ENCODE assay signal across 2 cellular contexts in the genomic region with DNA sequence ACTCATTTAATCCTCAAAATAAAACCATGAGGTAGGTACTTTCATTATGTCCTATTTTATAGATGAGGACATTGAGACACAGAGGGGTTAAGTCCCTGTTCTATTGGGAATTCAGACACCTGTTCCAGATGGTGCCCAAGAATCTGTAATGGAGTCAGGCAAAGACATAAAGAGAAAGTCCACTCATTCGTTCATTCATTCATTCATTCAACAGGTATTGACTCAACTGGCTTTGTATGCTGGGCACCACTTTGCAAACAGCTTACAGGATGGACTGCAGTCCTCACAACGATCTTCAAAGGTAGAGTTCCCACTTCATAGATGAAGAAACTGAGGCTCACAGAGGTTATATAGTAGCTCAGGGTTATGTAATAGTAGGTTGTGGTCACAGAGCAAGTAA.
A peak's percentile ranks its signal among the peaks of the same experiment; 100 is the strongest.
TF ChIP-seq lines count a peak whose summit lies in the region.

No MANE protein-coding gene starts in this region.

TF ChIP-seq in HepG2, 621 proteins besides CTCF, POLR2A, EP300 and RAD21:
- TF ChIP-seq ZNF232 (CRISPR knock-in tag; IDR thresholded peaks at IDR 0.05; ENCODE audit: borderline replicate concordance) (no peak), SRSF1 (optimal IDR thresholded peaks at IDR 0.05; ENCODE audit: low read depth, low read length) (no peak), ZNF180 (CRISPR knock-in tag; IDR thresholded peaks at IDR 0.05; ENCODE audit: borderline replicate concordance, low read depth) (no peak), REL (CRISPR knock-in tag; conservative IDR thresholded peaks at IDR 0.05) (no peak), ZZZ3 (CRISPR knock-in tag; IDR thresholded peaks at IDR 0.05; ENCODE audit: borderline replicate concordance) (no peak), ZNF629 (CRISPR knock-in tag; conservative IDR thresholded peaks at IDR 0.05) (peak; percentile 34; the same call in 1 of the 2 replicates), ZNF431 (CRISPR knock-in tag; IDR thresholded peaks at IDR 0.05; ENCODE audit: borderline replicate concordance, low read depth) (no peak)

TF ChIP-seq in K562, 482 proteins besides CTCF, POLR2A, EP300 and RAD21:
- TF ChIP-seq ZNF41 (CRISPR knock-in tag; conservative IDR thresholded peaks at IDR 0.05) (no peak), ZNF24 (IDR thresholded peaks at IDR 0.05) (0 out of 2 replicates have a peak, but pooled peaks have one; percentile 74)
